Comparison of ENCODE assay signal across 1 cellular context in the genomic region with DNA sequence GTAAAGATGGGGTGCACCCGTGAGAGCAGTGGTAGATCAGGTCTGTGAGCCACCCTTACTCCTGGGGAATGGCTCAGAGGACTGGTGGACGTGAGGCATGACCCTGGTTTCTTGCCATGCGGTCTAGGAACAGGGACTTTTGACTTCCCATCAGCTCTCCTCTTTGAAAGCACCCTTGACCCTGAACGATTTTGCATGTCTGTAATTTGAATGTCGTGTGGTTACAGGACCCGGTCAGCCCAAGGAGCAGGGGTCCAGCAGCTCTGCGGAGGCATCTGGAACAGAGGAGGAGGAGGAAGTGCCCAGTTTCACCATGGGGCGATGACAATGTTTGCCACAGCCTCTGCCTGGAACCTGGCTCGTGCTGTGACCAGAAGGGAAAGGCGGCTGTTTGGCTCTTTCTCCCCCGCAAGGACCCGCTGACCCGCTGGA.
TF ChIP-seq lines count a peak whose summit lies in the region.

No MANE protein-coding gene starts in this region.

TF ChIP-seq in GM12878, 131 proteins besides CTCF, POLR2A, EP300 and RAD21 (continued from another document):
- TF ChIP-seq, protein P1, sequence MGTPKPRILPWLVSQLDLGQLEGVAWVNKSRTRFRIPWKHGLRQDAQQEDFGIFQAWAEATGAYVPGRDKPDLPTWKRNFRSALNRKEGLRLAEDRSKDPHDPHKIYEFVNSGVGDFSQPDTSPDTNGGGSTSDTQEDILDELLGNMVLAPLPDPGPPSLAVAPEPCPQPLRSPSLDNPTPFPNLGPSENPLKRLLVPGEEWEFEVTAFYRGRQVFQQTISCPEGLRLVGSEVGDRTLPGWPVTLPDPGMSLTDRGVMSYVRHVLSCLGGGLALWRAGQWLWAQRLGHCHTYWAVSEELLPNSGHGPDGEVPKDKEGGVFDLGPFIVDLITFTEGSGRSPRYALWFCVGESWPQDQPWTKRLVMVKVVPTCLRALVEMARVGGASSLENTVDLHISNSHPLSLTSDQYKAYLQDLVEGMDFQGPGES (IDR thresholded peaks at IDR 0.05): no peak
- no peak for TF ChIP-seq ASH2L (IDR thresholded peaks at IDR 0.05; ENCODE audit: borderline replicate concordance, low read depth)
- no peak for TF ChIP-seq NFIC (IDR thresholded peaks at IDR 0.05; ENCODE audit: low read depth, low read length)
- no peak for TF ChIP-seq TARDBP (IDR thresholded peaks at IDR 0.05; ENCODE audit: borderline replicate concordance)
- TF ChIP-seq PAX5 (IDR thresholded peaks at IDR 0.05; ENCODE audit: borderline replicate concordance, low read depth, low read length): peak; percentile 72; the same call in 1 of the 2 replicates
- TF ChIP-seq MTA2 (IDR thresholded peaks at IDR 0.05; ENCODE audit: low read depth): peak; percentile 62; the same call in 1 of the 2 replicates
- TF ChIP-seq NFXL1 (IDR thresholded peaks at IDR 0.05; ENCODE audit: borderline replicate concordance): no peak
- TF ChIP-seq, protein P2, sequence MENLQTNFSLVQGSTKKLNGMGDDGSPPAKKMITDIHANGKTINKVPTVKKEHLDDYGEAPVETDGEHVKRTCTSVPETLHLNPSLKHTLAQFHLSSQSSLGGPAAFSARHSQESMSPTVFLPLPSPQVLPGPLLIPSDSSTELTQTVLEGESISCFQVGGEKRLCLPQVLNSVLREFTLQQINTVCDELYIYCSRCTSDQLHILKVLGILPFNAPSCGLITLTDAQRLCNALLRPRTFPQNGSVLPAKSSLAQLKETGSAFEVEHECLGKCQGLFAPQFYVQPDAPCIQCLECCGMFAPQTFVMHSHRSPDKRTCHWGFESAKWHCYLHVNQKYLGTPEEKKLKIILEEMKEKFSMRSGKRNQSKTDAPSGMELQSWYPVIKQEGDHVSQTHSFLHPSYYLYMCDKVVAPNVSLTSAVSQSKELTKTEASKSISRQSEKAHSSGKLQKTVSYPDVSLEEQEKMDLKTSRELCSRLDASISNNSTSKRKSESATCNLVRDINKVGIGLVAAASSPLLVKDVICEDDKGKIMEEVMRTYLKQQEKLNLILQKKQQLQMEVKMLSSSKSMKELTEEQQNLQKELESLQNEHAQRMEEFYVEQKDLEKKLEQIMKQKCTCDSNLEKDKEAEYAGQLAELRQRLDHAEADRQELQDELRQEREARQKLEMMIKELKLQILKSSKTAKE (IDR thresholded peaks at IDR 0.05; ENCODE audit: low read depth, poor library complexity, severe bottlenecking): peak; percentile 89
- TF ChIP-seq RELA (IDR thresholded peaks at IDR 0.05; ENCODE audit: borderline replicate concordance, partially characterized antibody): no peak
- no peak for TF ChIP-seq SREBF1 (IDR thresholded peaks at IDR 0.05; ENCODE audit: low read length)
- TF ChIP-seq POLR2AphosphoS2 (IDR thresholded peaks at IDR 0.05; ENCODE audit: low read depth, low read length): no peak
- no peak for TF ChIP-seq ZNF622 (IDR thresholded peaks at IDR 0.05)
- TF ChIP-seq, protein P3, sequence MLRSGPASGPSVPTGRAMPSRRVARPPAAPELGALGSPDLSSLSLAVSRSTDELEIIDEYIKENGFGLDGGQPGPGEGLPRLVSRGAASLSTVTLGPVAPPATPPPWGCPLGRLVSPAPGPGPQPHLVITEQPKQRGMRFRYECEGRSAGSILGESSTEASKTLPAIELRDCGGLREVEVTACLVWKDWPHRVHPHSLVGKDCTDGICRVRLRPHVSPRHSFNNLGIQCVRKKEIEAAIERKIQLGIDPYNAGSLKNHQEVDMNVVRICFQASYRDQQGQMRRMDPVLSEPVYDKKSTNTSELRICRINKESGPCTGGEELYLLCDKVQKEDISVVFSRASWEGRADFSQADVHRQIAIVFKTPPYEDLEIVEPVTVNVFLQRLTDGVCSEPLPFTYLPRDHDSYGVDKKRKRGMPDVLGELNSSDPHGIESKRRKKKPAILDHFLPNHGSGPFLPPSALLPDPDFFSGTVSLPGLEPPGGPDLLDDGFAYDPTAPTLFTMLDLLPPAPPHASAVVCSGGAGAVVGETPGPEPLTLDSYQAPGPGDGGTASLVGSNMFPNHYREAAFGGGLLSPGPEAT (IDR thresholded peaks at IDR 0.05; ENCODE audit: low read depth): peak; percentile 79
- TF ChIP-seq, protein P4, sequence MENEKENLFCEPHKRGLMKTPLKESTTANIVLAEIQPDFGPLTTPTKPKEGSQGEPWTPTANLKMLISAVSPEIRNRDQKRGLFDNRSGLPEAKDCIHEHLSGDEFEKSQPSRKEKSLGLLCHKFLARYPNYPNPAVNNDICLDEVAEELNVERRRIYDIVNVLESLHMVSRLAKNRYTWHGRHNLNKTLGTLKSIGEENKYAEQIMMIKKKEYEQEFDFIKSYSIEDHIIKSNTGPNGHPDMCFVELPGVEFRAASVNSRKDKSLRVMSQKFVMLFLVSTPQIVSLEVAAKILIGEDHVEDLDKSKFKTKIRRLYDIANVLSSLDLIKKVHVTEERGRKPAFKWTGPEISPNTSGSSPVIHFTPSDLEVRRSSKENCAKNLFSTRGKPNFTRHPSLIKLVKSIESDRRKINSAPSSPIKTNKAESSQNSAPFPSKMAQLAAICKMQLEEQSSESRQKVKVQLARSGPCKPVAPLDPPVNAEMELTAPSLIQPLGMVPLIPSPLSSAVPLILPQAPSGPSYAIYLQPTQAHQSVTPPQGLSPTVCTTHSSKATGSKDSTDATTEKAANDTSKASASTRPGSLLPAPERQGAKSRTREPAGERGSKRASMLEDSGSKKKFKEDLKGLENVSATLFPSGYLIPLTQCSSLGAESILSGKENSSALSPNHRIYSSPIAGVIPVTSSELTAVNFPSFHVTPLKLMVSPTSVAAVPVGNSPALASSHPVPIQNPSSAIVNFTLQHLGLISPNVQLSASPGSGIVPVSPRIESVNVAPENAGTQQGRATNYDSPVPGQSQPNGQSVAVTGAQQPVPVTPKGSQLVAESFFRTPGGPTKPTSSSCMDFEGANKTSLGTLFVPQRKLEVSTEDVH (IDR thresholded peaks at IDR 0.05; ENCODE audit: low read depth, partially characterized antibody): no peak
- TF ChIP-seq SPI1 (IDR thresholded peaks at IDR 0.05; ENCODE audit: borderline replicate concordance, insufficient read depth, low read depth, low read length): peak; percentile 79
